In the genomic region with DNA sequence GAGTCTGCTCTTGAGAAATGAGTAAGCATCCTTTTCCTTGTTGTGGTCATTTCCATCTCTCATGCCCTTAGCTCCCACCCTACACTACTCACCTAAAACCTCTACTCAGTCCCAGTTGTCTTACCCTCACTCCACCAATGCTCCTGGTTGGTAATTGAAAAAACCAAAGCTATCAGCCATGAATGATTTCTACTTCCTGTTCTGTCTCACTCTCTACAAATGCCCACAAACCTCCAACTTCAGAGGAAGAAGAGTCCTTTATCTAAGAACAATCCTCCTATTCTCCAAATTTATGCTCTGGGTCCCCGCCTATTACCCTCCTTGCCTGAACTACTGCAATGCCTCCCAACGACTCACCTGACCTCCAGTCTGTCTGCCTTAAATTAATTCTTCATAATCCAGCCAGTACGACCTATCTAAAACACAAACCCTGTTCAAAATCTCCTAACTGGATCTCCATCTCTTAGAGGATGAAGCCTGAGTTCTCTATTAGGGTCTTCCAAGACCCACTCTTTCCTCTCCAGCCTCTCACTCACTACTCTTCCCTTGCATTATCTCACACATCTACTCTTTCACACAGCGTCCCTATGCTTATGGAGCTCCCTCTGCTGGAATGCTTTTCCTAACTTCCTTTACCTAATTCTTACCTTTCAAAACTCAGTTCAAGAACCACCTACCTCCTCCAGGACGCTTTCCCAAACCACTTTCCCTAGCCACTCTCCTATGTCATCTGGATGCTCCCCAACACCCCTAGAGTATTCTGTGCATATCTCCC, we compare ENCODE assay signal across 8 cellular contexts. TPM values are rescaled to one million over a fixed set of nuclear protein-coding genes. Genes with fewer than 3 reads are reported as not detected.
A peak's percentile ranks its signal among the peaks of the same experiment; 100 is the strongest.
DNase-seq lines count a peak whose midpoint lies in the region; ATAC-seq, FAIRE-seq and TF ChIP-seq lines count a peak whose summit lies in the region.

No MANE protein-coding gene starts in this region.

- 57% methylated on average over 5 of the region's 5 CpGs for WGBS in HepG2 (ENCODE audit: low lambda C conversion rate)
- 54 to 57% methylated on average over 5 of the region's 5 CpGs for WGBS in aorta, 2 donors

- TF ChIP-seq POLR2A in HepG2 (IDR thresholded peaks at IDR 0.05; ENCODE audit: insufficient read depth in 1 of 2, low read depth in 2 of 2, low read length in 2 of 2), result no peak

- peaks cover 26% of the 10 kb centered on the region for H3K36me3 Mint-ChIP-seq in activated naive CD8-positive, alpha-beta T cell treated with anti-CD3 and anti-CD28 coated beads for 36 hours

- H3K36me3 ChIP-seq in HepG2 (replicated peaks in 1 of 2; ENCODE audit: control insufficient read depth in 1 of 2, insufficient read depth in 2 of 2, low read length in 2 of 2) (peaks cover 30 to 48% of the 10 kb centered on the region in 2 experiments), aorta (ENCODE audit: control insufficient read depth in 1 of 2, insufficient read depth in 2 of 2, low read length in 1 of 2) (no peaks in the 10 kb centered on the region)

- DNase-seq in NCI-H1417 (lab: John Stamatoyannopoulos, UW) (peak in 2 of 3 experiments; percentile 12 to 51), NCI-H1417 treated with DMSO at 0.1 percent for 48 hours (lab: John Stamatoyannopoulos, UW) (no peak), M059J (ENCODE audit: low read depth) (peak; percentile 42), HepG2 (ENCODE audit: low spot score) (peak; percentile 87), aorta (no peak), GM20000 (ENCODE audit: low spot score) (no peak)
- no peak for DNase-seq in activated naive CD8-positive, alpha-beta T cell treated with anti-CD3 and anti-CD28 coated beads for 36 hours

- POLR2A ChIA-PET in HepG2 (lab: Yijun Ruan, JAX), result interaction anchor here (0.7 to 24.7 kb wide), 17 partner anchors 7 to 239 kb away, joined by 3 to 850 read pairs (median 11); partner anchors contain the start of genes CHMP4A, CIDEB, DCAF11 and EMC9

- peak overlapping the region; percentile 5 for H3K4me3 Mint-ChIP-seq in activated naive CD8-positive, alpha-beta T cell treated with anti-CD3 and anti-CD28 coated beads for 36 hours

- H3K9ac ChIP-seq in HepG2 (ENCODE audit: insufficient read depth, low read depth, low read length), result no peak overlapping the region

- peak; percentile 55 for TF ChIP-seq RAD21 in HepG2 (CRISPR knock-in tag; IDR thresholded peaks at IDR 0.05)

- H3K9me3 Mint-ChIP-seq in activated naive CD8-positive, alpha-beta T cell treated with anti-CD3 and anti-CD28 coated beads for 36 hours, result no peaks in the 10 kb centered on the region

- H3K27me3 ChIP-seq in HepG2 (ENCODE audit: control insufficient read depth in 1 of 2, insufficient read depth in 2 of 2, low read length in 2 of 2) (no peaks in the 10 kb centered on the region; a peak in 1 of 5 replicates), aorta (ENCODE audit: control insufficient read depth in 1 of 2, insufficient read depth in 2 of 2, low read length in 1 of 2) (no peaks in the 10 kb centered on the region)

- no peak for TF ChIP-seq EP300 in HepG2 (IDR thresholded peaks at IDR 0.05; ENCODE audit: low read depth in 2 of 2, low read length in 2 of 2)
- no peak for TF ChIP-seq EP300 in HepG2 (CRISPR knock-in tag; IDR thresholded peaks at IDR 0.05; ENCODE audit: borderline replicate concordance)

- H3K79me2 ChIP-seq in HepG2 (ENCODE audit: insufficient read depth, low read length), result peaks cover 39% of the 10 kb centered on the region

- no peak overlapping the region for H2AFZ ChIP-seq in HepG2 (ENCODE audit: low read length)

- H3K4me3 ChIP-seq in HepG2 (replicated peaks in 1 of 3; ENCODE audit: insufficient read depth in 1 of 3, low read depth in 2 of 3, low read length in 3 of 3), result no peak overlapping the region; a peak in 1 of 6 replicates
- no peak overlapping the region for H3K4me3 ChIP-seq in aorta (ENCODE audit: low read length in 2 of 2)

- in situ Hi-C loops in HepG2 (cut with HindIII; ENCODE audit: extremely low pct_ligation_motif_present, low pct_unique_long_range_greater_than_20kb), result loop anchor here (5.0 kb wide), 1 partner anchor 55 kb away; the partner anchor contains the start of gene TINF2

- H3K4me2 ChIP-seq in HepG2 (ENCODE audit: low read depth, low read length), result peak overlapping the region; percentile 34

- H3K27ac ChIP-seq in HepG2 (ENCODE audit: extremely low read length, insufficient read depth, low read length), result peak overlapping the region; percentile 5
- H3K27ac ChIP-seq in aorta (ENCODE audit: low read depth in 1 of 2, low read length in 2 of 2), result no peak overlapping the region

- peaks cover 43% of the 10 kb centered on the region for H3K4me1 Mint-ChIP-seq in activated naive CD8-positive, alpha-beta T cell treated with anti-CD3 and anti-CD28 coated beads for 36 hours

- ATAC-seq in GM21619 (IDR thresholded peaks at IDR 0.05; ENCODE audit: unreplicated experiment) (peak; percentile 21), HepG2 (peak; percentile 43), aorta (ENCODE audit: low FRiP score) (no peak)

- H4K20me1 ChIP-seq in HepG2 (ENCODE audit: insufficient read depth, low read length), result 0 out of 2 replicates have a peak, but pooled peaks cover 4% of the 10 kb centered on the region

- H3K27ac Mint-ChIP-seq in activated naive CD8-positive, alpha-beta T cell treated with anti-CD3 and anti-CD28 coated beads for 36 hours, result peak overlapping the region; percentile 75

- no peaks in the 10 kb centered on the region for H3K9me3 ChIP-seq in HepG2 (ENCODE audit: low read length)
- H3K9me3 ChIP-seq in aorta (ENCODE audit: control insufficient read depth, low read length), result no peaks in the 10 kb centered on the region

- peak; percentile 89 for TF ChIP-seq CTCF in HepG2 (CRISPR knock-in tag; IDR thresholded peaks at IDR 0.05)
- TF ChIP-seq CTCF in GM20000 (IDR thresholded peaks at IDR 0.05; ENCODE audit: extremely low read depth, missing control alignments), result no peak

- peak; percentile 60 for FAIRE-seq in HepG2 (lab: Jason Lieb, UNC)

- H3K4me1 ChIP-seq in HepG2 (ENCODE audit: insufficient read depth, low read length) (peaks cover 45% of the 10 kb centered on the region), aorta (ENCODE audit: control insufficient read depth in 1 of 2, insufficient read depth in 2 of 2, low read length in 2 of 2) (no peaks in the 10 kb centered on the region)

- BruUV-seq in HepG2 (replicated peaks; lab: Mats Ljungman, UMichigan), result no TSS peak

- CTCF ChIA-PET in HepG2 (lab: Yijun Ruan, JAX; ENCODE audit: low intra/inter-chr PET ratio, low total read pairs), result interaction anchor here (1.0 to 5.7 kb wide), 15 partner anchors 9 to 283 kb away, joined by 3 to 217 read pairs (median 7); partner anchors contain the start of genes CHMP4A, CIDEB, IRF9 and LTB4R2

- intact Hi-C loops in HepG2 (cut with micrococcal nuclease; ENCODE audit: unreplicated experiment), result loop anchor here (1.0 to 10.0 kb wide), 7 partner anchors 26 to 993 kb away; partner anchors contain the start of genes BCL2L2, MDP1, PPP1R3E and RABGGTA
- intact Hi-C loops in aorta (cut with DNase I), result loop anchor here (1.0 to 5.0 kb wide), 2 partner anchors 54 to 55 kb away; partner anchors contain the start of gene TINF2 (in 1 of the 2)

- no peaks in the 10 kb centered on the region for H3K27me3 Mint-ChIP-seq in activated naive CD8-positive, alpha-beta T cell treated with anti-CD3 and anti-CD28 coated beads for 36 hours

RNA-seq across cellular contexts. Expression of gene DHRS1, which starts 2.2 kb away (rescaled TPM):
- 15.4 and 20.9 TPM in 2 replicates for total RNA-seq in M059J (2014; rRNA removed; shearing (Covaris generic))
- 1 to 10 TPM; 7.4 to 8.6 TPM for total RNA-seq in activated naive CD8-positive, alpha-beta T cell treated with anti-CD3 and anti-CD28 coated beads for 36 hours
- 46.3 and 60.8 TPM in 2 replicates for total RNA-seq in HepG2 (2016; rRNA removed; fragmentation: Illumina TruSeq; extraction: Trizol)
- total RNA-seq in HepG2 (2016; cell fraction: cytosol; rRNA removed; fragmentation: Illumina TruSeq; extraction: Trizol; ENCODE audit: low read depth), result 11.6 and 11.9 TPM in 2 replicates
- total RNA-seq in HepG2 (2016; cell fraction: insoluble cytoplasmic fraction; rRNA removed; fragmentation: Illumina TruSeq; extraction: Trizol), result 42.0 and 55.8 TPM in 2 replicates
- 12.0 and 12.3 TPM in 2 replicates for total RNA-seq in HepG2 (2016; cell fraction: membrane; rRNA removed; fragmentation: Illumina TruSeq; extraction: Trizol)
- total RNA-seq in HepG2 (2016; cell fraction: nucleus; rRNA removed; fragmentation: Illumina TruSeq; extraction: Trizol), result 49.1 and 52.1 TPM in 2 replicates
- 49.8 and 52.2 TPM in 2 replicates for polyA plus RNA-seq in HepG2 (2011; rRNA removed)
- polyA plus RNA-seq in HepG2 (2011; cell fraction: cytosol; rRNA removed), result 67.8 and 85.2 TPM in 2 replicates
- 332 and 353 TPM in 2 replicates for polyA plus RNA-seq in HepG2 (2011; cell fraction: nucleus; rRNA removed)
- polyA plus RNA-seq in HepG2 (2012), result 61.8 and 63.4 TPM in 2 replicates
- 5.3 and 7.0 TPM in 2 replicates for polyA plus RNA-seq in HepG2 (2016; cell fraction: cytosol; fragmentation: Illumina TruSeq; extraction: Trizol; ENCODE audit: low read depth)
- 57.6 and 62.6 TPM in 2 replicates for polyA plus RNA-seq in HepG2 (2016; cell fraction: insoluble cytoplasmic fraction; fragmentation: Illumina TruSeq; extraction: Trizol; ENCODE audit: low read depth)
- polyA plus RNA-seq in HepG2 (2016; cell fraction: membrane; fragmentation: Illumina TruSeq; extraction: Trizol; ENCODE audit: low read depth), result 8.9 and 12.3 TPM in 2 replicates
- polyA plus RNA-seq in HepG2 (2016; cell fraction: nucleus; fragmentation: Illumina TruSeq; extraction: Trizol; ENCODE audit: insufficient read depth, low read depth), result 109 and 114 TPM in 2 replicates
- polyA minus RNA-seq in HepG2 (2011; rRNA and poly(A)+ RNA removed; ENCODE audit: low replicate concordance), result 61.8 and 172 TPM in 2 replicates
- 39.8 and 45.8 TPM in 2 replicates for polyA minus RNA-seq in HepG2 (2011; cell fraction: cytosol; rRNA and poly(A)+ RNA removed)
- 57.2 and 59.4 TPM in 2 replicates for polyA minus RNA-seq in HepG2 (2011; cell fraction: nucleus; rRNA and poly(A)+ RNA removed)
- total RNA-seq in aorta, result 10 to 100 TPM; 21.2 to 27.3 TPM
- 10 to 100 TPM; 29.6 to 33.2 TPM for polyA plus RNA-seq in aorta

RNA-seq across cellular contexts. Expression of gene NOP9, which starts 2.3 kb away (rescaled TPM):
- 8.9 and 14.0 TPM in 2 replicates for total RNA-seq in M059J (2014; rRNA removed; shearing (Covaris generic))
- 10 to 100 TPM; 40.9 to 45.0 TPM for total RNA-seq in activated naive CD8-positive, alpha-beta T cell treated with anti-CD3 and anti-CD28 coated beads for 36 hours
- 61.6 and 64.5 TPM in 2 replicates for total RNA-seq in HepG2 (2016; rRNA removed; fragmentation: Illumina TruSeq; extraction: Trizol)
- total RNA-seq in HepG2 (2016; cell fraction: cytosol; rRNA removed; fragmentation: Illumina TruSeq; extraction: Trizol; ENCODE audit: low read depth), result 2.7 and 3.4 TPM in 2 replicates
- 58.5 and 62.7 TPM in 2 replicates for total RNA-seq in HepG2 (2016; cell fraction: insoluble cytoplasmic fraction; rRNA removed; fragmentation: Illumina TruSeq; extraction: Trizol)
- 11.3 and 12.5 TPM in 2 replicates for total RNA-seq in HepG2 (2016; cell fraction: membrane; rRNA removed; fragmentation: Illumina TruSeq; extraction: Trizol)
- total RNA-seq in HepG2 (2016; cell fraction: nucleus; rRNA removed; fragmentation: Illumina TruSeq; extraction: Trizol), result 38.6 and 43.3 TPM in 2 replicates
- polyA plus RNA-seq in HepG2 (2011; rRNA removed), result 24.5 and 33.8 TPM in 2 replicates
- 19.8 and 21.2 TPM in 2 replicates for polyA plus RNA-seq in HepG2 (2011; cell fraction: cytosol; rRNA removed)
- 82.1 and 94.5 TPM in 2 replicates for polyA plus RNA-seq in HepG2 (2011; cell fraction: nucleus; rRNA removed)
- 28.7 and 29.6 TPM in 2 replicates for polyA plus RNA-seq in HepG2 (2012)
- polyA plus RNA-seq in HepG2 (2016; cell fraction: cytosol; fragmentation: Illumina TruSeq; extraction: Trizol; ENCODE audit: low read depth), result 1.9 and 2.1 TPM in 2 replicates
- 38.5 and 40.4 TPM in 2 replicates for polyA plus RNA-seq in HepG2 (2016; cell fraction: insoluble cytoplasmic fraction; fragmentation: Illumina TruSeq; extraction: Trizol; ENCODE audit: low read depth)
- 3.8 and 5.1 TPM in 2 replicates for polyA plus RNA-seq in HepG2 (2016; cell fraction: membrane; fragmentation: Illumina TruSeq; extraction: Trizol; ENCODE audit: low read depth)
- 39.2 and 41.4 TPM in 2 replicates for polyA plus RNA-seq in HepG2 (2016; cell fraction: nucleus; fragmentation: Illumina TruSeq; extraction: Trizol; ENCODE audit: insufficient read depth, low read depth)
- polyA minus RNA-seq in HepG2 (2011; rRNA and poly(A)+ RNA removed; ENCODE audit: low replicate concordance), result 80.1 and 104 TPM in 2 replicates
- 32.3 and 42.1 TPM in 2 replicates for polyA minus RNA-seq in HepG2 (2011; cell fraction: cytosol; rRNA and poly(A)+ RNA removed)
- polyA minus RNA-seq in HepG2 (2011; cell fraction: nucleus; rRNA and poly(A)+ RNA removed), result 65.5 and 77.8 TPM in 2 replicates
- 10 to 100 TPM; 17.8 to 19.9 TPM for total RNA-seq in aorta
- polyA plus RNA-seq in aorta, result 10 to 100 TPM in 1 of 2 donors, 1 to 10 TPM in 1; 7.9 to 10.8 TPM

RNA-seq across cellular contexts. Expression of gene CIDEB, which starts 10.4 kb away (rescaled TPM):
- total RNA-seq in M059J (2014; rRNA removed; shearing (Covaris generic)), result not detected in 2 replicates
- total RNA-seq in activated naive CD8-positive, alpha-beta T cell treated with anti-CD3 and anti-CD28 coated beads for 36 hours, result 1 to 10 TPM; 6.0 to 6.7 TPM
- total RNA-seq in HepG2 (2016; rRNA removed; fragmentation: Illumina TruSeq; extraction: Trizol) (22.4 and 35.8 TPM in 2 replicates), aorta (10 to 100 TPM; 12.2 to 13.9 TPM)
- total RNA-seq in HepG2 (2016; cell fraction: cytosol; rRNA removed; fragmentation: Illumina TruSeq; extraction: Trizol; ENCODE audit: low read depth), result 7.4 and 8.6 TPM in 2 replicates
- total RNA-seq in HepG2 (2016; cell fraction: insoluble cytoplasmic fraction; rRNA removed; fragmentation: Illumina TruSeq; extraction: Trizol), result 25.0 and 33.5 TPM in 2 replicates
- 10.2 and 11.5 TPM in 2 replicates for total RNA-seq in HepG2 (2016; cell fraction: membrane; rRNA removed; fragmentation: Illumina TruSeq; extraction: Trizol)
- 35.1 and 36.7 TPM in 2 replicates for total RNA-seq in HepG2 (2016; cell fraction: nucleus; rRNA removed; fragmentation: Illumina TruSeq; extraction: Trizol)
- polyA plus RNA-seq in HepG2 (2011; rRNA removed) (110 and 143 TPM in 2 replicates), aorta (10 to 100 TPM in 1 of 2 donors, 1 to 10 TPM in 1; 3.3 to 17.2 TPM)
- polyA plus RNA-seq in HepG2 (2011; cell fraction: cytosol; rRNA removed), result 88.2 and 112 TPM in 2 replicates
- 47.6 and 66.7 TPM in 2 replicates for polyA plus RNA-seq in HepG2 (2011; cell fraction: nucleus; rRNA removed)
- 94.8 and 120 TPM in 2 replicates for polyA plus RNA-seq in HepG2 (2012)
- 15.9 and 18.8 TPM in 2 replicates for polyA plus RNA-seq in HepG2 (2016; cell fraction: cytosol; fragmentation: Illumina TruSeq; extraction: Trizol; ENCODE audit: low read depth)
- 56.4 and 59.4 TPM in 2 replicates for polyA plus RNA-seq in HepG2 (2016; cell fraction: insoluble cytoplasmic fraction; fragmentation: Illumina TruSeq; extraction: Trizol; ENCODE audit: low read depth)
- 21.0 and 22.1 TPM in 2 replicates for polyA plus RNA-seq in HepG2 (2016; cell fraction: membrane; fragmentation: Illumina TruSeq; extraction: Trizol; ENCODE audit: low read depth)
- polyA plus RNA-seq in HepG2 (2016; cell fraction: nucleus; fragmentation: Illumina TruSeq; extraction: Trizol; ENCODE audit: insufficient read depth, low read depth), result 101 TPM in 2 replicates
- 15.9 and 85.1 TPM in 2 replicates for polyA minus RNA-seq in HepG2 (2011; rRNA and poly(A)+ RNA removed; ENCODE audit: low replicate concordance)
- 34.0 and 49.4 TPM in 2 replicates for polyA minus RNA-seq in HepG2 (2011; cell fraction: cytosol; rRNA and poly(A)+ RNA removed)
- polyA minus RNA-seq in HepG2 (2011; cell fraction: nucleus; rRNA and poly(A)+ RNA removed), result 21.4 and 33.2 TPM in 2 replicates

RNA-seq across cellular contexts. Expression of gene LTB4R2, which starts 12.6 kb away (rescaled TPM):
- total RNA-seq in M059J (2014; rRNA removed; shearing (Covaris generic)), result 0.64 and 1.2 TPM in 2 replicates
- 10 to 100 TPM; 11.5 TPM for total RNA-seq in activated naive CD8-positive, alpha-beta T cell treated with anti-CD3 and anti-CD28 coated beads for 36 hours
- 1.4 and 6.9 TPM in 2 replicates for total RNA-seq in HepG2 (2016; rRNA removed; fragmentation: Illumina TruSeq; extraction: Trizol)
- 0.40 and 0.44 TPM in 2 replicates for total RNA-seq in HepG2 (2016; cell fraction: cytosol; rRNA removed; fragmentation: Illumina TruSeq; extraction: Trizol; ENCODE audit: low read depth)
- total RNA-seq in HepG2 (2016; cell fraction: insoluble cytoplasmic fraction; rRNA removed; fragmentation: Illumina TruSeq; extraction: Trizol), result 1.7 and 7.1 TPM in 2 replicates
- 0.93 and 1.2 TPM in 2 replicates for total RNA-seq in HepG2 (2016; cell fraction: membrane; rRNA removed; fragmentation: Illumina TruSeq; extraction: Trizol)
- 10.5 and 12.4 TPM in 2 replicates for total RNA-seq in HepG2 (2016; cell fraction: nucleus; rRNA removed; fragmentation: Illumina TruSeq; extraction: Trizol)
- polyA plus RNA-seq in HepG2 (2011; rRNA removed), result 3.9 and 6.1 TPM in 2 replicates
- polyA plus RNA-seq in HepG2 (2011; cell fraction: cytosol; rRNA removed), result 0.65 and 1.5 TPM in 2 replicates
- polyA plus RNA-seq in HepG2 (2011; cell fraction: nucleus; rRNA removed), result 94.5 and 110 TPM in 2 replicates
- polyA plus RNA-seq in HepG2 (2012), result 4.0 and 7.4 TPM in 2 replicates
- 0.31 and 0.36 TPM in 2 replicates for polyA plus RNA-seq in HepG2 (2016; cell fraction: cytosol; fragmentation: Illumina TruSeq; extraction: Trizol; ENCODE audit: low read depth)
- polyA plus RNA-seq in HepG2 (2016; cell fraction: insoluble cytoplasmic fraction; fragmentation: Illumina TruSeq; extraction: Trizol; ENCODE audit: low read depth), result 1.1 and 1.5 TPM in 2 replicates
- polyA plus RNA-seq in HepG2 (2016; cell fraction: membrane; fragmentation: Illumina TruSeq; extraction: Trizol; ENCODE audit: low read depth), result 0.33 and 0.39 TPM in 2 replicates
- 19.7 and 20.2 TPM in 2 replicates for polyA plus RNA-seq in HepG2 (2016; cell fraction: nucleus; fragmentation: Illumina TruSeq; extraction: Trizol; ENCODE audit: insufficient read depth, low read depth)
- polyA minus RNA-seq in HepG2 (2011; rRNA and poly(A)+ RNA removed; ENCODE audit: low replicate concordance), result 7.7 and 12.0 TPM in 2 replicates
- 1.2 TPM in 2 replicates for polyA minus RNA-seq in HepG2 (2011; cell fraction: cytosol; rRNA and poly(A)+ RNA removed)
- 40.7 and 44.3 TPM in 2 replicates for polyA minus RNA-seq in HepG2 (2011; cell fraction: nucleus; rRNA and poly(A)+ RNA removed)
- total RNA-seq in aorta, result 1 to 10 TPM; 3.7 to 5.5 TPM
- polyA plus RNA-seq in aorta, result under 1 TPM; 0.38 to 0.95 TPM

RNA-seq across cellular contexts. Expression of gene LTB4R, which starts 13.9 kb away (rescaled TPM):
- 0.98 and 1.9 TPM in 2 replicates for total RNA-seq in M059J (2014; rRNA removed; shearing (Covaris generic))
- total RNA-seq in activated naive CD8-positive, alpha-beta T cell treated with anti-CD3 and anti-CD28 coated beads for 36 hours, result 10 to 100 TPM in 1 of 2 experiments, 1 to 10 TPM in 1; 9.3 to 10.3 TPM
- 1.00 and 3.2 TPM in 2 replicates for total RNA-seq in HepG2 (2016; rRNA removed; fragmentation: Illumina TruSeq; extraction: Trizol)
- 0.40 and 0.53 TPM in 2 replicates for total RNA-seq in HepG2 (2016; cell fraction: cytosol; rRNA removed; fragmentation: Illumina TruSeq; extraction: Trizol; ENCODE audit: low read depth)
- 0.25 and 2.9 TPM in 2 replicates for total RNA-seq in HepG2 (2016; cell fraction: insoluble cytoplasmic fraction; rRNA removed; fragmentation: Illumina TruSeq; extraction: Trizol)
- 0.55 and 0.59 TPM in 2 replicates for total RNA-seq in HepG2 (2016; cell fraction: membrane; rRNA removed; fragmentation: Illumina TruSeq; extraction: Trizol)
- 4.9 and 6.3 TPM in 2 replicates for total RNA-seq in HepG2 (2016; cell fraction: nucleus; rRNA removed; fragmentation: Illumina TruSeq; extraction: Trizol)
- polyA plus RNA-seq in HepG2 (2011; rRNA removed), result 8.2 and 12.4 TPM in 2 replicates
- polyA plus RNA-seq in HepG2 (2011; cell fraction: cytosol; rRNA removed), result 1.2 and 1.9 TPM in 2 replicates
- 89.0 and 109 TPM in 2 replicates for polyA plus RNA-seq in HepG2 (2011; cell fraction: nucleus; rRNA removed)
- polyA plus RNA-seq in HepG2 (2012), result 9.0 and 9.1 TPM in 2 replicates
- polyA plus RNA-seq in HepG2 (2016; cell fraction: cytosol; fragmentation: Illumina TruSeq; extraction: Trizol; ENCODE audit: low read depth), result 0.10 and 0.24 TPM in 2 replicates
- polyA plus RNA-seq in HepG2 (2016; cell fraction: insoluble cytoplasmic fraction; fragmentation: Illumina TruSeq; extraction: Trizol; ENCODE audit: low read depth), result 0.76 and 0.87 TPM in 2 replicates
- polyA plus RNA-seq in HepG2 (2016; cell fraction: membrane; fragmentation: Illumina TruSeq; extraction: Trizol; ENCODE audit: low read depth), result 0.37 and 0.90 TPM in 2 replicates
- polyA plus RNA-seq in HepG2 (2016; cell fraction: nucleus; fragmentation: Illumina TruSeq; extraction: Trizol; ENCODE audit: insufficient read depth, low read depth), result 22.4 and 23.6 TPM in 2 replicates
- 13.2 and 32.8 TPM in 2 replicates for polyA minus RNA-seq in HepG2 (2011; rRNA and poly(A)+ RNA removed; ENCODE audit: low replicate concordance)
- polyA minus RNA-seq in HepG2 (2011; cell fraction: cytosol; rRNA and poly(A)+ RNA removed), result 0.30 and 1.5 TPM in 2 replicates
- polyA minus RNA-seq in HepG2 (2011; cell fraction: nucleus; rRNA and poly(A)+ RNA removed), result 17.3 and 18.9 TPM in 2 replicates
- 1 to 10 TPM; 7.0 to 8.2 TPM for total RNA-seq in aorta
- 1 to 10 TPM; 2.9 to 5.2 TPM for polyA plus RNA-seq in aorta

Comparison
In these comparisons a context has a peak if more than half of its experiments do, and no peak if none do; other contexts are left out.
1. DNase-seq: peak in NCI-H1417 (2 of 3), M059J (single experiment) and HepG2 (single experiment); none in NCI-H1417 treated with DMSO at 0.1 percent for 48 hours (single experiment), activated naive CD8-positive, alpha-beta T cell treated with anti-CD3 and anti-CD28 coated beads for 36 hours (single experiment), aorta (0 of 2) and GM20000 (single experiment).